1 cellular context compared by ENCODE assay signal in genomic region chr19:2129892-2130770, GRCh38.
TF ChIP-seq lines count a peak whose summit lies in the region.

No MANE protein-coding gene starts in this region.

TF ChIP-seq in HepG2, 621 proteins besides CTCF, POLR2A, EP300 and RAD21:
- no peak for TF ChIP-seq GMEB1 (CRISPR knock-in tag; IDR thresholded peaks at IDR 0.05; ENCODE audit: borderline replicate concordance)
- TF ChIP-seq AGO2 (optimal IDR thresholded peaks at IDR 0.05; ENCODE audit: low read depth, low read length), result peak; percentile 33
- TF ChIP-seq RBM22 (optimal IDR thresholded peaks at IDR 0.05; ENCODE audit: low read length), result peak; percentile 39
